Comparison of ENCODE assay signal across 9 cellular contexts in genomic region chr6:22024973-22025467, GRCh38.
DNase-seq lines count a peak whose midpoint lies in the region; ATAC-seq and TF ChIP-seq lines count a peak whose summit lies in the region.
"Had no signal": no experiment of that assay in that cellular context is flagged by ENCODE, and none has a peak within 500 bp of the region (broad histone marks: within the 10 kb centered on the region; RNA-seq: fewer than 3 reads in every experiment).

No MANE protein-coding gene starts in this region.

- CTCF ChIA-PET in mammary epithelial cell (lab: Charles Lee; ENCODE audit: low non-redundant PET) = no interaction called here

- H2AFZ ChIP-seq in mammary epithelial cell (ENCODE audit: low read depth, low read length) = no peak overlapping the region

- no peaks in the 10 kb centered on the region for H4K20me1 ChIP-seq in mammary epithelial cell (ENCODE audit: insufficient read depth, low read length)

- no peaks in the 10 kb centered on the region for H3K79me2 ChIP-seq in mammary epithelial cell (ENCODE audit: insufficient read depth, low read length)

- dilution Hi-C loops in mammary epithelial cell (cut with HindIII; ENCODE audit: low sequenced_read_pairs) = no loop called here

- H3K27me3 ChIP-seq in iPS-20b (ENCODE audit: insufficient read depth, low read length) (no peaks in the 10 kb centered on the region), mammary epithelial cell (ENCODE audit: insufficient read depth, low read length) (no peaks in the 10 kb centered on the region)

- in situ Hi-C loops in mammary epithelial cell (cut with MboI; ENCODE audit: low sequenced_read_pairs in 2 of 2) = no loop called here

- H3K4me3 ChIP-seq in iPS-20b (ENCODE audit: low read length) (peak overlapping the region; percentile 49; the same call in 1 of the 2 replicates), mammary epithelial cell (replicated peaks in 1 of 3; ENCODE audit: insufficient read depth in 1 of 3, low read depth in 2 of 3, low read length in 3 of 3) (no peak overlapping the region)

- TF ChIP-seq CTCF in mammary epithelial cell (conservative IDR thresholded peaks at IDR 0.05 in 1 of 2, IDR thresholded peaks at IDR 0.05 in 1 of 2; ENCODE audit: extremely low read depth in 1 of 2, insufficient read depth in 1 of 2, low read depth in 1 of 2, low read length in 2 of 2) = no peak

- DNase-seq in GDM1 (lab: John Stamatoyannopoulos, UW) (peak; percentile 38), Kasumi-1 (lab: John Stamatoyannopoulos, UW) (peak; percentile 36 to 51), GOT3 (lab: John Stamatoyannopoulos, UW) (no peak), NCI-H1417 (lab: John Stamatoyannopoulos, UW) (no peak), mammary epithelial cell (no peak)
- DNase-seq in stimulated activated CD4-positive, alpha-beta T cell treated with anti-CD3 and anti-CD28 coated beads, Interleukin-4, amount 100 ng/mL, for 1 hour = no peak
- DNase-seq: NCI-H2171 had no signal

- H3K4me2 ChIP-seq in mammary epithelial cell (ENCODE audit: insufficient read depth, low read depth, low read length) = no peak overlapping the region

- H3K36me3 ChIP-seq in iPS-20b (ENCODE audit: insufficient read depth, low read depth, low read length) (peaks cover 42% of the 10 kb centered on the region), mammary epithelial cell (ENCODE audit: insufficient read depth, low read length) (no peaks in the 10 kb centered on the region)

- H3K9ac ChIP-seq in iPS-20b (ENCODE audit: low read depth, low read length) (peak overlapping the region; percentile 30; the same call in 1 of the 2 replicates), mammary epithelial cell (ENCODE audit: insufficient read depth, low read length) (no peak overlapping the region)

- H3K27ac ChIP-seq in iPS-20b (ENCODE audit: low read length) (peak overlapping the region; percentile 15), mammary epithelial cell (ENCODE audit: insufficient read depth, low read depth, low read length) (no peak overlapping the region)

- H3K4me1 ChIP-seq in iPS-20b (ENCODE audit: insufficient read depth, low read length) (peaks cover 31% of the 10 kb centered on the region), mammary epithelial cell (ENCODE audit: insufficient read depth, low read length) (no peaks in the 10 kb centered on the region)

- WGBS in mammary epithelial cell (ENCODE audit: low coverage, missing lambda C conversion rate) = 96% methylated on average over 4 of the region's 4 CpGs

- intact Hi-C loops in mammary epithelial cell (cut with micrococcal nuclease) = no loop called here

- peaks cover 9% of the 10 kb centered on the region for H3K9me3 ChIP-seq in iPS-20b (ENCODE audit: insufficient read depth, low read depth, low read length)
- no peaks in the 10 kb centered on the region for H3K9me3 ChIP-seq in mammary epithelial cell (replicated peaks; ENCODE audit: insufficient read depth, low read length)

- ATAC-seq in GM21619 (IDR thresholded peaks at IDR 0.05; ENCODE audit: unreplicated experiment) = peak; percentile 30

- no TSS peak for BruUV-seq in mammary epithelial cell (replicated peaks; lab: Mats Ljungman, UMichigan)

Comparison
In these comparisons a context has a peak if more than half of its experiments do, and no peak if none do; other contexts are left out.
1. DNase-seq: peak in GDM1 (single experiment) and Kasumi-1 (2 of 2); none in GOT3 (single experiment), NCI-H1417 (0 of 3), stimulated activated CD4-positive, alpha-beta T cell treated with anti-CD3 and anti-CD28 coated beads, Interleukin-4, amount 100 ng/mL, for 1 hour (single experiment) and mammary epithelial cell (single experiment).